Comparison of ENCODE assay signal across 8 cellular contexts in the genomic region with DNA sequence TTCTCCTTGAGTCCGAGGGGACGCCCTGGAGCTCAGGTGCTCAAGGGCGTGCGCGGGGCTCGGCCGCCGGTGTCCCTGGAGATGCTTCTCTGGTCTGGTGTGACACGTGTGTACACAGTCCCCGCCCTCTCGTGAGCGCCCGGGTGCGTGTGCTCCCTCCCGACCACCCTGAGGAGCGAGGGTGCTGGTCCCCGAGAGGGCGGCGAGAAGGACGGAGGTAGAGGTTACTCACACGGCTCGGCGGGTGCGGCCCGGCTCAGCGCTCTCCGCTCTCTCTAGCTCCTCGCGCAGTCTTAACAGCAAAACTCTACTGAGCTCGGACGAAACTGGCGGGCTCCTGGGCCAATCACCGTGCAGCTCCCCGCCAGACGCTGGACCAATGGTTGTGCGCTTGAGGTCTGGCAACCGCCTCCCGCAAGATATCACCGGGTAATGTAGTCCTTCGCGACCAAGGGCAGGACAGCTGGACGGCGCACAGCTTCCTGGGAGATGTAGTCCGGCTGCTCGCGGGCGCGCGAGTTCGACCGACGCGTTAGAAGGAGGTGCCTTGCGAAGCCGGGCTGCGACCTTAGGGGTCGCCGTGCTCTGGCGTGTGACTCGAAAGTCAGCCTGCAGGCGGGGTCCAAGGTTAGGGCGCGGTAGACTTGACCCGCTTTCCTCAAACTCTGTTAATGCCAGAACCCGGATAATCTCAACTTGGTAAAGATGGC. TPM values are rescaled to one million over a fixed set of nuclear protein-coding genes. Genes with fewer than 3 reads are reported as not detected.
DNase-seq lines count a peak whose midpoint lies in the region; ATAC-seq and TF ChIP-seq lines count a peak whose summit lies in the region.

A gene (minus strand): TSS at position 312 of the 710 bp plus-strand sequence. CDS start 2,669 bp downstream, outside the sequence.

- H3K27ac ChIP-seq in C4-2B, result peak within 1 kb of the TSS; percentile 75

- CTCF ChIA-PET in activated CD4-positive, alpha-beta T cell treated with anti-CD3 and anti-CD28 coated beads, Interleukin-2, amount 10 ng/mL, durations not matched to agents 7 days and 5 days (lab: Charles Lee), result interaction anchor here (0.6 to 3.0 kb wide), 14 partner anchors 8 to 235 kb away, joined by 3 to 50 read pairs (median 4); a partner anchor contains a TSS

- no peak for TF ChIP-seq CTCF in C4-2B (conservative IDR thresholded peaks at IDR 0.05)

- peak; percentile 99 for DNase-seq in NCI-H69 (lab: John Stamatoyannopoulos, UW)
- DNase-seq in activated CD4-positive, alpha-beta T cell treated with anti-CD3 and anti-CD28 coated beads, Interleukin-2, amount 10 ng/mL, durations not matched to agents 7 days and 5 days, result peak; percentile 99
- DNase-seq in cortex of kidney (lab: John Stamatoyannopoulos, UW), result peak; percentile 71
- peak; percentile 99 for DNase-seq in left kidney (ENCODE audit: low read depth, low spot score)
- peak; percentile 95 to 96 for DNase-seq in stimulated activated CD4-positive, alpha-beta T cell treated with anti-CD3 and anti-CD28 coated beads, Interleukin-2, amount 100 ng/mL, for 24 hours

- peak within 1 kb of the TSS; percentile 100 for H3K27ac Mint-ChIP-seq in activated CD4-positive, alpha-beta T cell treated with anti-CD3 and anti-CD28 coated beads, Interleukin-2, amount 10 ng/mL, durations not matched to agents 7 days and 5 days

- peaks cover 10% of the 10 kb centered on the region for H3K36me3 Mint-ChIP-seq in activated CD4-positive, alpha-beta T cell treated with anti-CD3 and anti-CD28 coated beads, Interleukin-2, amount 10 ng/mL, durations not matched to agents 7 days and 5 days (ENCODE audit: low read depth)

- H3K4me3 Mint-ChIP-seq in activated CD4-positive, alpha-beta T cell treated with anti-CD3 and anti-CD28 coated beads, Interleukin-2, amount 10 ng/mL, durations not matched to agents 7 days and 5 days, result peak within 1 kb of the TSS; percentile 98

- H3K27me3 Mint-ChIP-seq in activated CD4-positive, alpha-beta T cell treated with anti-CD3 and anti-CD28 coated beads, Interleukin-2, amount 10 ng/mL, durations not matched to agents 7 days and 5 days, result no peaks in the 10 kb centered on the region

- ATAC-seq in GM19328 (IDR thresholded peaks at IDR 0.05; ENCODE audit: unreplicated experiment), result peak; percentile 88
- ATAC-seq in HG03520 (IDR thresholded peaks at IDR 0.05; ENCODE audit: unreplicated experiment), result peak; percentile 89

- H3K4me1 Mint-ChIP-seq in activated CD4-positive, alpha-beta T cell treated with anti-CD3 and anti-CD28 coated beads, Interleukin-2, amount 10 ng/mL, durations not matched to agents 7 days and 5 days, result peaks cover 22% of the 10 kb centered on the region

- no peaks in the 10 kb centered on the region for H3K9me3 Mint-ChIP-seq in activated CD4-positive, alpha-beta T cell treated with anti-CD3 and anti-CD28 coated beads, Interleukin-2, amount 10 ng/mL, durations not matched to agents 7 days and 5 days

- POLR2A ChIA-PET in activated CD4-positive, alpha-beta T cell treated with anti-CD3 and anti-CD28 coated beads, Interleukin-2, amount 10 ng/mL, durations not matched to agents 7 days and 5 days (lab: Charles Lee), result interaction anchor here (0.7 to 1.8 kb wide), 5 partner anchors 15 to 123 kb away, joined by 3 to 20 read pairs (median 7); a partner anchor contains a TSS

RNA-seq across cellular contexts. Expression of the gene that starts here (rescaled TPM):
- total RNA-seq in activated CD4-positive, alpha-beta T cell treated with anti-CD3 and anti-CD28 coated beads, Interleukin-2, amount 10 ng/mL, durations not matched to agents 7 days and 5 days, result 10 to 100 TPM; 27.6 to 30.5 TPM

Comparison
In these comparisons a context has a peak if more than half of its experiments do, and no peak if none do; other contexts are left out.
1. Peak in every context shown above with its lines: DNase-seq, ATAC-seq and H3K27ac ChIP-seq.